1 cellular context compared by ENCODE assay signal in genomic region chr19:3520166-3521103, GRCh38.
TF ChIP-seq lines count a peak whose summit lies in the region.

No MANE protein-coding gene starts in this region.

TF ChIP-seq in K562, 482 proteins besides CTCF, POLR2A, EP300 and RAD21 (continued from another document and continues in another):
- TF ChIP-seq AFF4 (CRISPR knock-in tag; IDR thresholded peaks at IDR 0.05) (peak; percentile 94), ZBTB5 (IDR thresholded peaks at IDR 0.05) (no peak), ZNF384 (IDR thresholded peaks at IDR 0.05; ENCODE audit: low read depth, low read length) (0 out of 2 replicates have a peak, but pooled peaks have one; percentile 21), PATZ1 (CRISPR knock-in tag; IDR thresholded peaks at IDR 0.05; ENCODE audit: borderline replicate concordance) (no peak), SAFB2 (IDR thresholded peaks at IDR 0.05; ENCODE audit: borderline replicate concordance, low read depth, low read length, severe bottlenecking) (no peak), GATAD2A (IDR thresholded peaks at IDR 0.05) (0 out of 2 replicates have a peak, but pooled peaks have one; percentile 7), ZKSCAN3 (CRISPR knock-in tag; IDR thresholded peaks at IDR 0.05) (no peak), ZNF431 (CRISPR knock-in tag; IDR thresholded peaks at IDR 0.05) (peak; percentile 93), CBX1 (IDR thresholded peaks at IDR 0.05; ENCODE audit: low read depth) (0 out of 2 replicates have a peak, but pooled peaks have one; percentile 55), ZFP91 (CRISPR knock-in tag; IDR thresholded peaks at IDR 0.05) (peak; percentile 69; the same call in 1 of the 2 replicates), ZNF133 (CRISPR knock-in tag; IDR thresholded peaks at IDR 0.05) (no peak), MAFF (IDR thresholded peaks at IDR 0.05; ENCODE audit: low read length) (no peak), GTF2B (IDR thresholded peaks at IDR 0.05; ENCODE audit: extremely low read depth, insufficient read length) (no peak), SMARCE1 (IDR thresholded peaks at IDR 0.05) (peak; percentile 32; the same call in 1 of the 2 replicates), E2F3 (CRISPR knock-in tag; IDR thresholded peaks at IDR 0.05) (no peak), CCNT2 (IDR thresholded peaks at IDR 0.05; ENCODE audit: borderline replicate concordance, extremely low read depth, insufficient read length, low read depth, low read length) (peak; percentile 72), ZNF766 (CRISPR knock-in tag; conservative IDR thresholded peaks at IDR 0.05) (0 out of 2 replicates have a peak, but pooled peaks have one; percentile 5), ATF1 (CRISPR knock-in tag; IDR thresholded peaks at IDR 0.05) (no peak), ATF1 (tag; IDR thresholded peaks at IDR 0.05) (peak; percentile 86), ESRRA (IDR thresholded peaks at IDR 0.05; ENCODE audit: borderline replicate concordance, low read depth) (peak; percentile 93; the same call in 1 of the 2 replicates), ZNF12 (CRISPR knock-in tag; IDR thresholded peaks at IDR 0.05) (peak; percentile 75; the same call in 1 of the 2 replicates), CEBPG (CRISPR knock-in tag; IDR thresholded peaks at IDR 0.05) (peak; percentile 83), CEBPG (tag; conservative IDR thresholded peaks at IDR 0.05 in 1 of 2, IDR thresholded peaks at IDR 0.05 in 1 of 2) (no peak; a peak in 1 of 4 replicates), CHCHD3 (CRISPR knock-in tag; IDR thresholded peaks at IDR 0.05) (no peak), L3MBTL2 (IDR thresholded peaks at IDR 0.05) (peak; percentile 98), ARID3B (CRISPR knock-in tag; IDR thresholded peaks at IDR 0.05; ENCODE audit: borderline replicate concordance) (no peak), ZC3H4 (CRISPR knock-in tag; IDR thresholded peaks at IDR 0.05; ENCODE audit: borderline replicate concordance) (0 out of 2 replicates have a peak, but pooled peaks have one; percentile 70), ZNF79 (CRISPR knock-in tag; IDR thresholded peaks at IDR 0.05; ENCODE audit: low read depth) (no peak), PBX2 (CRISPR knock-in tag; IDR thresholded peaks at IDR 0.05; ENCODE audit: low read depth) (no peak), PBX2 (tag; conservative IDR thresholded peaks at IDR 0.05; ENCODE audit: low read depth) (no peak), FOXP1 (CRISPR knock-in tag; IDR thresholded peaks at IDR 0.05) (peak; percentile 99), RBM25 (IDR thresholded peaks at IDR 0.05; ENCODE audit: low read depth, low read length, severe bottlenecking) (no peak), CREB1 (IDR thresholded peaks at IDR 0.05) (peak; percentile 69; the same call in 1 of the 2 replicates), CREB1 (CRISPR knock-in tag; IDR thresholded peaks at IDR 0.05) (peak; percentile 87; the same call in 1 of the 2 replicates), RBM15 (IDR thresholded peaks at IDR 0.05; ENCODE audit: insufficient read depth, low read length) (no peak), NR2C2 (CRISPR knock-in tag; IDR thresholded peaks at IDR 0.05) (peak; percentile 82; the same call in 1 of the 2 replicates), NR2C2 (tag; IDR thresholded peaks at IDR 0.05) (no peak), ZNF165 (CRISPR knock-in tag; IDR thresholded peaks at IDR 0.05; ENCODE audit: borderline replicate concordance) (no peak), ZNF224 (CRISPR knock-in tag; IDR thresholded peaks at IDR 0.05) (0 out of 2 replicates have a peak, but pooled peaks have one; percentile 81), SRSF1 (IDR thresholded peaks at IDR 0.05; ENCODE audit: low read depth, low read length) (no peak), ETV1 (tag; conservative IDR thresholded peaks at IDR 0.05; ENCODE audit: low read depth) (no peak), ZHX1 (conservative IDR thresholded peaks at IDR 0.05; ENCODE audit: low read length) (no peak), JUN (IDR thresholded peaks at IDR 0.05; ENCODE audit: borderline replicate concordance, low read depth, low read length) (peak; percentile 74; the same call in 1 of the 2 replicates), JUN (CRISPR knock-in tag; IDR thresholded peaks at IDR 0.05; ENCODE audit: borderline replicate concordance) (peak; percentile 93; the same call in 1 of the 2 replicates), ZNF217 (CRISPR knock-in tag; IDR thresholded peaks at IDR 0.05) (0 out of 2 replicates have a peak, but pooled peaks have one; percentile 86), GMEB1 (CRISPR knock-in tag; IDR thresholded peaks at IDR 0.05) (no peak)
